ENCODE assay signal across 9 cellular contexts in the genomic region with DNA sequence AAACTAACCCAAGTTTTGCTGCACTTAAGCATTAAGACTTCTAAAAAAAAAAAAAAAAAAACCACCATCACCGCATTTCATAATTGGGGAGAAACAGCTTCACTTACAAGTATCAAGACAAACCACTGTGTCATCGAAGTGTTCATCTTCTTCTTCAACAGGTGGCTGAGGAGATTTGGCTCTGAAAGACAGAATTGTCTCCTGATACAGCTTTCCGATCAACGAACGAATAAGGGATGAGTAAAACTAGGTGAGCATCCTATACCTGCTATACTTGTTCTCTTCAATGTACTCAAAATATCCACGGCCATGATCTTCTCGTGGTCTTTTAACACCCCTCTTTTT. TPM values are rescaled to one million over a fixed set of nuclear protein-coding genes. Genes with fewer than 3 reads are reported as not detected.
DNase-seq lines count a peak whose midpoint lies in the region; ATAC-seq, FAIRE-seq and TF ChIP-seq lines count a peak whose summit lies in the region.
"Had no signal": no experiment of that assay in that cellular context is flagged by ENCODE, and none has a peak within 500 bp of the region (broad histone marks: within the 10 kb centered on the region; RNA-seq: fewer than 3 reads in every experiment).

No MANE protein-coding gene starts in this region.

- no peak for DNase-seq in HFF-Myc (ENCODE audit: extremely low read depth, low read depth)
- no peak for DNase-seq in activated naive CD4-positive, alpha-beta T cell treated with anti-CD3 and anti-CD28 coated beads, Interleukin-2, amount 50 U/mL, for 72 hours (ENCODE audit: low spot score in 2 of 2)
- no peak for DNase-seq in kidney
- no peak for DNase-seq in testis
- no peak for DNase-seq in NCI-H1105 treated with DMSO at 0.1 percent for 48 hours (lab: John Stamatoyannopoulos, UW)
- no peak for DNase-seq in NCI-H187 (lab: John Stamatoyannopoulos, UW)

- WGBS in testis, 2 donors, result 0 to 1% methylated on average over 7 of the region's 7 CpGs

- H3K9me3 Mint-ChIP-seq in activated naive CD4-positive, alpha-beta T cell treated with anti-CD3 and anti-CD28 coated beads, Interleukin-2, amount 50 U/mL, for 72 hours, result no peaks in the 10 kb centered on the region

- H3K9ac ChIP-seq in kidney (ENCODE audit: low read length in 2 of 2), result peak overlapping the region; percentile 79 to 94

- H3K27ac ChIP-seq in 22Rv1 (peak overlapping the region; percentile 99), kidney (ENCODE audit: low read depth in 2 of 2, low read length in 2 of 2) (peak overlapping the region; percentile 80 to 96), testis (peak overlapping the region; percentile 99 to 100)

- H3K4me1 ChIP-seq in kidney (ENCODE audit: control insufficient read depth in 1 of 2, insufficient read depth in 1 of 2, low read depth in 1 of 2, low read length in 2 of 2) (peaks cover 17 to 24% of the 10 kb centered on the region in 2 donors), testis (peaks cover 13% of the 10 kb centered on the region)

- no peak for TF ChIP-seq POLR2A in testis (IDR thresholded peaks at IDR 0.05)

- TF ChIP-seq CTCF in 22Rv1 (IDR thresholded peaks at IDR 0.05), result no peak
- no peak for TF ChIP-seq CTCF in HFF-Myc (IDR thresholded peaks at IDR 0.05; ENCODE audit: low read depth, low read length, missing control alignments)
- no peak for TF ChIP-seq CTCF in kidney (IDR thresholded peaks at IDR 0.05; ENCODE audit: borderline replicate concordance, extremely low read depth, insufficient read depth)
- no peak for TF ChIP-seq CTCF in testis (IDR thresholded peaks at IDR 0.05)

- no peak for ATAC-seq in activated naive CD4-positive, alpha-beta T cell treated with anti-CD3 and anti-CD28 coated beads, Interleukin-2, amount 50 U/mL, for 72 hours
- no peak for ATAC-seq in GM21367 (IDR thresholded peaks at IDR 0.05; ENCODE audit: unreplicated experiment)

- H3K36me3 ChIP-seq in kidney (ENCODE audit: control insufficient read depth in 1 of 2, insufficient read depth in 2 of 2, low read length in 2 of 2), result peaks cover 30 to 33% of the 10 kb centered on the region in 2 donors
- H3K36me3 ChIP-seq in testis (ENCODE audit: low read depth, missing control alignments), result no peaks in the 10 kb centered on the region

- peaks cover 57 to 61% of the 10 kb centered on the region in 2 donors for H3K36me3 Mint-ChIP-seq in activated naive CD4-positive, alpha-beta T cell treated with anti-CD3 and anti-CD28 coated beads, Interleukin-2, amount 50 U/mL, for 72 hours

- H3K4me3 ChIP-seq in HFF-Myc (replicated peaks; ENCODE audit: low read depth, low read length), result peak overlapping the region; percentile 94
- peak overlapping the region; percentile 72 to 99 for H3K4me3 ChIP-seq in kidney (ENCODE audit: low read length in 2 of 2)
- peak overlapping the region; percentile 88 to 91 for H3K4me3 ChIP-seq in testis

- no peaks in the 10 kb centered on the region for H3K27me3 ChIP-seq in testis

- H3K27ac Mint-ChIP-seq in activated naive CD4-positive, alpha-beta T cell treated with anti-CD3 and anti-CD28 coated beads, Interleukin-2, amount 50 U/mL, for 72 hours, result peak overlapping the region; percentile 93 to 99

- intact Hi-C loops in kidney (cut with DNase I) (no loop called here), testis (cut with DNase I; ENCODE audit: low total_unique reads) (loop anchor here (2.0 kb wide), 1 partner anchor 108 kb away; no protein-coding TSS in a partner anchor)

- FAIRE-seq in kidney (lab: Jason Lieb, UNC), result no peak
- FAIRE-seq: islet of Langerhans had no signal

- H3K9me3 ChIP-seq in kidney (ENCODE audit: control insufficient read depth in 1 of 2, low read length in 2 of 2), result no peaks in the 10 kb centered on the region
- no peaks in the 10 kb centered on the region for H3K9me3 ChIP-seq in testis

RNA-seq across cellular contexts. Expression of a gene that starts 2.0 kb away (rescaled TPM):
- total RNA-seq in activated naive CD4-positive, alpha-beta T cell treated with anti-CD3 and anti-CD28 coated beads, Interleukin-2, amount 50 U/mL, for 72 hours, result 100 to 1,000 TPM; 304 to 406 TPM
- 329 TPM for total RNA-seq in kidney
- polyA plus RNA-seq in kidney (ENCODE audit: insufficient read depth, low read depth, low replicate concordance), result 153 TPM
- 100 to 1,000 TPM; 378 to 467 TPM for total RNA-seq in testis
- polyA plus RNA-seq in testis (ENCODE audit: insufficient read depth, low read depth, low replicate concordance), result 303 TPM

RNA-seq across cellular contexts. Expression of a gene that starts 26.9 kb away (rescaled TPM):
- 10 to 100 TPM; 23.5 to 28.1 TPM for total RNA-seq in activated naive CD4-positive, alpha-beta T cell treated with anti-CD3 and anti-CD28 coated beads, Interleukin-2, amount 50 U/mL, for 72 hours
- total RNA-seq in kidney (45.4 TPM), testis (10 to 100 TPM; 41.6 to 60.6 TPM)
- polyA plus RNA-seq in kidney (ENCODE audit: insufficient read depth, low read depth, low replicate concordance) (171 TPM), testis (ENCODE audit: insufficient read depth, low read depth, low replicate concordance) (52.3 TPM)
